In genomic region chr15:72722071-72722696, GRCh38 we compare ENCODE assay signal across 8 cellular contexts. TPM values are rescaled to one million over a fixed set of nuclear protein-coding genes. Genes with fewer than 3 reads are reported as not detected.
A peak's percentile ranks its signal among the peaks of the same experiment; 100 is the strongest.
DNase-seq lines count a peak whose midpoint lies in the region; ATAC-seq and TF ChIP-seq lines count a peak whose summit lies in the region.

No MANE protein-coding gene starts in this region.

- H3K79me2 ChIP-seq in DOHH2 (ENCODE audit: control insufficient read depth, low read length) = no peaks in the 10 kb centered on the region

- ATAC-seq in activated naive CD8-positive, alpha-beta T cell treated with anti-CD3 and anti-CD28 coated beads, Interleukin-2, amount 10 ng/mL, durations not matched to agents 7 days and 5 days (ENCODE audit: low read depth) = no peak
- peak in 1 of 8 donors; percentile 31 for ATAC-seq in heart right ventricle
- ATAC-seq in HG03460 (IDR thresholded peaks at IDR 0.05; ENCODE audit: unreplicated experiment) = no peak
- ATAC-seq in GM19395 (IDR thresholded peaks at IDR 0.05; ENCODE audit: unreplicated experiment) = no peak

- H3K36me3 Mint-ChIP-seq in activated naive CD8-positive, alpha-beta T cell treated with anti-CD3 and anti-CD28 coated beads, Interleukin-2, amount 10 ng/mL, durations not matched to agents 7 days and 5 days = peaks cover 10% of the 10 kb centered on the region

- no peak overlapping the region for H3K4me3 ChIP-seq in DOHH2 (ENCODE audit: low read length)
- no peak overlapping the region for H3K4me3 ChIP-seq in LNCaP clone FGC (ENCODE audit: low read depth, low read length)
- no peak overlapping the region for H3K4me3 ChIP-seq in heart right ventricle

- no peaks in the 10 kb centered on the region for H4K20me1 ChIP-seq in DOHH2 (ENCODE audit: control insufficient read depth, insufficient read depth, low read depth, low read length)

- TF ChIP-seq CTCF in DOHH2 (IDR thresholded peaks at IDR 0.05; ENCODE audit: low read depth, low read length, poor library complexity, severe bottlenecking) (peak; percentile 87), LNCaP clone FGC (IDR thresholded peaks at IDR 0.05; ENCODE audit: control insufficient read depth, extremely low read depth, insufficient read depth) (peak; percentile 82), heart right ventricle (IDR thresholded peaks at IDR 0.05) (peak; percentile 40 to 81 (median 67))

- H3K9me3 Mint-ChIP-seq in activated naive CD8-positive, alpha-beta T cell treated with anti-CD3 and anti-CD28 coated beads, Interleukin-2, amount 10 ng/mL, durations not matched to agents 7 days and 5 days = no peaks in the 10 kb centered on the region

- WGBS in heart right ventricle, 2 donors = 43 to 50% methylated on average over 3 of the region's 3 CpGs

- H3K4me1 ChIP-seq in DOHH2 (ENCODE audit: control insufficient read depth, low read length) = no peaks in the 10 kb centered on the region
- H3K4me1 ChIP-seq in heart right ventricle = no peaks in the 10 kb centered on the region

- H3K27me3 Mint-ChIP-seq in activated naive CD8-positive, alpha-beta T cell treated with anti-CD3 and anti-CD28 coated beads, Interleukin-2, amount 10 ng/mL, durations not matched to agents 7 days and 5 days = no peaks in the 10 kb centered on the region

- no peak overlapping the region for H3K4me3 Mint-ChIP-seq in activated naive CD8-positive, alpha-beta T cell treated with anti-CD3 and anti-CD28 coated beads, Interleukin-2, amount 10 ng/mL, durations not matched to agents 7 days and 5 days

- DNase-seq in LNCaP clone FGC (ENCODE audit: low read depth) (peak; percentile 72), SKM-1 treated with dmso at 0.1 percent for 144 hours (lab: John Stamatoyannopoulos, UW; ENCODE audit: unreplicated experiment) (peak; percentile 50), heart right ventricle (peak; percentile 24 to 54), retina (peak; percentile 29)
- DNase-seq in activated naive CD8-positive, alpha-beta T cell treated with anti-CD3 and anti-CD28 coated beads, Interleukin-2, amount 10 ng/mL, durations not matched to agents 7 days and 5 days = peak; percentile 66

- H3K9me3 ChIP-seq in DOHH2 (ENCODE audit: control insufficient read depth, insufficient read depth, low read length) = no peaks in the 10 kb centered on the region
- H3K9me3 ChIP-seq in heart right ventricle = no peaks in the 10 kb centered on the region

- intact Hi-C loops in heart right ventricle (cut with DNase I) = loop anchor here in 7 of 10 donors (5.0 to 10.0 kb wide), 4 partner anchors 353 to 553 kb away; no protein-coding TSS in a partner anchor

- no peaks in the 10 kb centered on the region for H3K27me3 ChIP-seq in DOHH2 (ENCODE audit: control insufficient read depth, low read length)
- no peaks in the 10 kb centered on the region for H3K27me3 ChIP-seq in heart right ventricle

- H3K27ac ChIP-seq in DOHH2 (ENCODE audit: low read depth, low read length) = no peak overlapping the region
- no peak overlapping the region for H3K27ac ChIP-seq in heart right ventricle

- H3K4me1 Mint-ChIP-seq in activated naive CD8-positive, alpha-beta T cell treated with anti-CD3 and anti-CD28 coated beads, Interleukin-2, amount 10 ng/mL, durations not matched to agents 7 days and 5 days = peaks cover 2% of the 10 kb centered on the region

- no peaks in the 10 kb centered on the region for H3F3A ChIP-seq in DOHH2 (ENCODE audit: control insufficient read depth, insufficient read depth)

- no peaks in the 10 kb centered on the region for H3K9me2 ChIP-seq in DOHH2 (replicated peaks; ENCODE audit: control insufficient read depth, low read length)

- H3K36me3 ChIP-seq in DOHH2 (ENCODE audit: control insufficient read depth, low read length) (no peaks in the 10 kb centered on the region), heart right ventricle (peaks cover 0 to 54% (median 6%) of the 10 kb centered on the region in 9 donors)

- H3K27ac Mint-ChIP-seq in activated naive CD8-positive, alpha-beta T cell treated with anti-CD3 and anti-CD28 coated beads, Interleukin-2, amount 10 ng/mL, durations not matched to agents 7 days and 5 days = no peak overlapping the region

- H3K4me2 ChIP-seq in DOHH2 (ENCODE audit: low read length) = no peak overlapping the region

- POLR2A ChIA-PET in activated naive CD8-positive, alpha-beta T cell treated with anti-CD3 and anti-CD28 coated beads, Interleukin-2, amount 10 ng/mL, durations not matched to agents 7 days and 5 days (lab: Charles Lee) = interaction anchor here (1.3 kb wide), 1 partner anchor 61 kb away, joined by 5 read pairs; the partner anchor contains the start of gene ADPGK

RNA-seq across cellular contexts. Expression of gene BBS4, which starts 36.2 kb away (rescaled TPM):
- 10 to 100 TPM; 17.1 to 19.3 TPM for total RNA-seq in activated naive CD8-positive, alpha-beta T cell treated with anti-CD3 and anti-CD28 coated beads, Interleukin-2, amount 10 ng/mL, durations not matched to agents 7 days and 5 days
- 10 to 100 TPM in 9 of 10 donors, 1 to 10 TPM in 1; 6.8 to 18.0 (median 12.7) TPM for total RNA-seq in heart right ventricle
- polyA plus RNA-seq in heart right ventricle = 1 to 10 TPM; 8.3 to 9.2 TPM

RNA-seq across cellular contexts. Expression of gene HIGD2B, which starts 36.2 kb away (rescaled TPM):
- total RNA-seq in activated naive CD8-positive, alpha-beta T cell treated with anti-CD3 and anti-CD28 coated beads, Interleukin-2, amount 10 ng/mL, durations not matched to agents 7 days and 5 days = under 1 TPM in 1 of 2 experiments, not detected in 1; 0.62 TPM
- not detected for total RNA-seq in heart right ventricle
- polyA plus RNA-seq in heart right ventricle = not detected
